24 cellular contexts compared by ENCODE assay signal in the genomic region with DNA sequence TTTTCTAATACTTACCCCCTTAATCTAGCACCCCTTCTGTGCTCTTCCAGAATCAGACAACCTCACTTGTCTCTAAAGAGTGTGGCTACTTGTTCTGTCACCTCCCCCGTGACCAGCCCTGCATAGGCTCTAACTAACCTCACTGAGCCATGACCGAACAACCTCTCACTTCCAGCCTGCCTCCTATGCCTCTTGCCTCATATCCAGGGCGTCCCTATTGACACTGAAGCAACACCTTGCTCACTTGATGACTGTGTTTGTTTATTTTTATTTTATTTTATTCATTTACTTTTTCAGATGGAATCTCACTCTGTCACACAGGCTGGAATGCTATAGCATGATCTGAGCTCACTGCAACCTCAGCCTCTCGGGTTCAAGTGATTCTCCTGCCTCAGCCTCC.
"Had no signal": no experiment of that assay in that cellular context is flagged by ENCODE, and none has a peak within 500 bp of the region (broad histone marks: within the 10 kb centered on the region; RNA-seq: fewer than 3 reads in every experiment).

No MANE protein-coding gene starts in this region.

- H3K27me3 Mint-ChIP-seq: stimulated activated naive B cell treated with anti-CD40 and anti-IgM and Interleukin-4, amounts not matched to agents 10 μg/mL and 1 μg/mL and 100 μg/mL, for 72 hours had no signal

- H3K9me3 Mint-ChIP-seq: endodermal cell; natural killer cell treated with Interleukin-12 subunit alpha and Interleukin-12 subunit beta and Interleukin-15 and Interleukin-18, amount 100 ng/mL, for 72 hours; stimulated activated naive B cell treated with anti-CD40 and anti-IgM and Interleukin-4, amounts not matched to agents 10 μg/mL and 1 μg/mL and 100 μg/mL, for 72 hours had no signal

- H3K27ac Mint-ChIP-seq: endodermal cell; natural killer cell treated with Interleukin-12 subunit alpha and Interleukin-12 subunit beta and Interleukin-15 and Interleukin-18, amount 100 ng/mL, for 72 hours; stimulated activated naive B cell treated with anti-CD40 and anti-IgM and Interleukin-4, amounts not matched to agents 10 μg/mL and 1 μg/mL and 100 μg/mL, for 72 hours had no signal

- H3K4me3 Mint-ChIP-seq: endodermal cell; natural killer cell treated with Interleukin-12 subunit alpha and Interleukin-12 subunit beta and Interleukin-15 and Interleukin-18, amount 100 ng/mL, for 72 hours; stimulated activated naive B cell treated with anti-CD40 and anti-IgM and Interleukin-4, amounts not matched to agents 10 μg/mL and 1 μg/mL and 100 μg/mL, for 72 hours had no signal

- H3K36me3 Mint-ChIP-seq: natural killer cell treated with Interleukin-12 subunit alpha and Interleukin-12 subunit beta and Interleukin-15 and Interleukin-18, amount 100 ng/mL, for 72 hours; stimulated activated naive B cell treated with anti-CD40 and anti-IgM and Interleukin-4, amounts not matched to agents 10 μg/mL and 1 μg/mL and 100 μg/mL, for 72 hours had no signal

- H3K9me3 ChIP-seq: esophagus muscularis mucosa, heart right ventricle, mucosa of descending colon, ovary, prostate gland, stomach, tibial artery, upper lobe of right lung had no signal

- H3K36me3 ChIP-seq: esophagus muscularis mucosa, heart right ventricle, ovary, prostate gland, stomach, tibial artery, upper lobe of right lung had no signal

- H3K4me3 ChIP-seq: esophagus muscularis mucosa, heart right ventricle, mucosa of descending colon, ovary, prostate gland, stomach, tibial artery, upper lobe of right lung had no signal

- ATAC-seq: foreskin keratinocyte; heart right ventricle; left ventricle myocardium superior; mucosa of descending colon; natural killer cell treated with Interleukin-12 subunit alpha and Interleukin-12 subunit beta and Interleukin-15 and Interleukin-18, amount 100 ng/mL, for 72 hours; upper lobe of right lung had no signal

- H3K4me1 ChIP-seq: foreskin keratinocyte, prostate gland had no signal

- H3K27ac ChIP-seq: esophagus muscularis mucosa, foreskin keratinocyte, heart right ventricle, ovary, prostate gland, stomach, tibial artery, upper lobe of right lung, VCaP had no signal

- H3K27me3 ChIP-seq: esophagus muscularis mucosa, foreskin keratinocyte, heart right ventricle, ovary, stomach, tibial artery, upper lobe of right lung had no signal

- DNase-seq: activated CD4-positive, alpha-beta T cell treated with anti-CD3 and anti-CD28 coated beads for 48 hours; activated CD4-positive, alpha-beta T cell treated with anti-CD3 and anti-CD28 coated beads, Interleukin-2, amount 50 U/mL, for 48 hours; activated CD8-positive, alpha-beta memory T cell treated with anti-CD3 and anti-CD28 coated beads for 24 hours; activated effector memory CD4-positive, alpha-beta T cell treated with Interleukin-2 at 50 U/mL for 16 hours; activated naive CD4-positive, alpha-beta T cell treated with Interleukin-2 at 50 U/mL for 16 hours; amygdala; central memory CD4-positive, alpha-beta T cell; endodermal cell; foreskin keratinocyte; heart right ventricle; left ventricle myocardium superior; mucosa of descending colon; ovary; stimulated activated CD4-positive, alpha-beta T cell treated with anti-CD3 and anti-CD28 coated beads, Interleukin-15, amount 100 ng/mL, for 24 hours; stimulated activated CD4-positive, alpha-beta T cell treated with anti-CD3 and anti-CD28 coated beads, Interleukin-2, amount 100 ng/mL, for 24 hours; stimulated activated naive B cell treated with anti-CD40 and anti-IgM and Interleukin-4, amounts not matched to agents 10 μg/mL and 1 μg/mL and 100 μg/mL, for 72 hours; stomach; T-helper 9 cell; tibial artery; upper lobe of right lung had no signal
